Comparison of ENCODE assay signal across 8 cellular contexts in the genomic region with DNA sequence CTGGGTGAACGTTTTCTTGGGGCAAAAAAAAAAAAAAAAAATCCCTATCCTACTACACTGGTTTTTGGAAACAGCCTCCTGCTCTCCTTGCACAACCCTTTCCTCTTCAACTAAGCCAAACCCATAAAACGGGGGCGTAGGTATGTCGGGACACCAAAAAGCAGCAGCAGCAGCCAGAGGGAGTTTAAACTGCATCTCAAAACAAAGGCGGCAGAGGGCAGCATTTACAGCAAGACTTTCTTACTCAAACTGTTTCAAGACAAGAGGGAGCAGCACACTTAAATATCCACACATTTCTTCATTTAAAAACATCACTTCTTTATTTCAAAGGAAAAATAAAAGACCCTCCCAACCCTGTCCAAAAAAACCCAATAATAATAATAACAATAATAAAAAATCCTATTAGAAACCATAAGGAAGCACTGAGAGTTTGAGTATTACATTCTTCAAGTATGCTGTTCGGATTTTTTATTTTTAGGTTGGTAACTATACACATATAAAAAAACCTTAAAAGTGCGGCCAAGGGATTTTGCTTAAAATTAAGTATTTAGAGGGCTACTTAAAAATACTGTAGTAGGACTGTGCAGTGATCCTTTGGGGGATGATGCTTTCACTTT. TPM values are rescaled to one million over a fixed set of nuclear protein-coding genes. Genes with fewer than 3 reads are reported as not detected.
DNase-seq lines count a peak whose midpoint lies in the region; ATAC-seq, FAIRE-seq and TF ChIP-seq lines count a peak whose summit lies in the region.

No MANE protein-coding gene starts in this region.

- CTCF ChIA-PET in activated CD4-positive, alpha-beta memory T cell treated with anti-CD3 and anti-CD28 coated beads, Interleukin-2, amount 10 ng/mL, durations not matched to agents 7 days and 5 days (lab: Charles Lee): interaction anchor here (0.7 to 1.8 kb wide), 5 partner anchors 31 to 288 kb away, joined by 3 to 11 read pairs (median 4); no protein-coding TSS in a partner anchor

- no peak for ATAC-seq in GM19035 (IDR thresholded peaks at IDR 0.05; ENCODE audit: unreplicated experiment)

- DNase-seq in GM12865 (ENCODE audit: low read depth): peak; percentile 75
- DNase-seq in NCI-H526 (lab: John Stamatoyannopoulos, UW): peak; percentile 48 to 72
- DNase-seq in activated CD4-positive, alpha-beta memory T cell treated with anti-CD3 and anti-CD28 coated beads, Interleukin-2, amount 10 ng/mL, durations not matched to agents 7 days and 5 days: peak; percentile 68
- DNase-seq in epidermal melanocyte (ENCODE audit: insufficient read length, low spot score): peak; percentile 32
- DNase-seq in myocyte (ENCODE audit: low read depth): peak; percentile 73
- peak in 37 of 49 donors; percentile 1 to 62 (median 34) for DNase-seq in substantia nigra (lab: John Stamatoyannopoulos, UW)

- H3K4me3 Mint-ChIP-seq in activated CD4-positive, alpha-beta memory T cell treated with anti-CD3 and anti-CD28 coated beads, Interleukin-2, amount 10 ng/mL, durations not matched to agents 7 days and 5 days: no peak overlapping the region

- peak; percentile 87 for FAIRE-seq in A204.1 (lab: Jason Lieb, UNC)

- H3K9me3 Mint-ChIP-seq in activated CD4-positive, alpha-beta memory T cell treated with anti-CD3 and anti-CD28 coated beads, Interleukin-2, amount 10 ng/mL, durations not matched to agents 7 days and 5 days: no peaks in the 10 kb centered on the region

- no peaks in the 10 kb centered on the region for H3K36me3 Mint-ChIP-seq in activated CD4-positive, alpha-beta memory T cell treated with anti-CD3 and anti-CD28 coated beads, Interleukin-2, amount 10 ng/mL, durations not matched to agents 7 days and 5 days (ENCODE audit: low read depth)

- no peaks in the 10 kb centered on the region for H3K4me1 Mint-ChIP-seq in activated CD4-positive, alpha-beta memory T cell treated with anti-CD3 and anti-CD28 coated beads, Interleukin-2, amount 10 ng/mL, durations not matched to agents 7 days and 5 days

- no peak overlapping the region for H3K27ac ChIP-seq in substantia nigra (ENCODE audit: low read depth, low read length, poor library complexity, severe bottlenecking)

- POLR2A ChIA-PET in activated CD4-positive, alpha-beta memory T cell treated with anti-CD3 and anti-CD28 coated beads, Interleukin-2, amount 10 ng/mL, durations not matched to agents 7 days and 5 days (lab: Charles Lee): no interaction called here

- H3K27ac Mint-ChIP-seq in activated CD4-positive, alpha-beta memory T cell treated with anti-CD3 and anti-CD28 coated beads, Interleukin-2, amount 10 ng/mL, durations not matched to agents 7 days and 5 days: no peak overlapping the region

- no peaks in the 10 kb centered on the region for H3K27me3 Mint-ChIP-seq in activated CD4-positive, alpha-beta memory T cell treated with anti-CD3 and anti-CD28 coated beads, Interleukin-2, amount 10 ng/mL, durations not matched to agents 7 days and 5 days

- TF ChIP-seq CTCF in GM12865 (IDR thresholded peaks at IDR 0.05; ENCODE audit: insufficient read depth, low read depth, low read length, missing control alignments): peak; percentile 64

- no peak overlapping the region for H3K4me3 ChIP-seq in GM12865 (ENCODE audit: low read depth, low read length)

RNA-seq across cellular contexts. Expression of a gene that starts 43.9 kb away (rescaled TPM):
- total RNA-seq in activated CD4-positive, alpha-beta memory T cell treated with anti-CD3 and anti-CD28 coated beads, Interleukin-2, amount 10 ng/mL, durations not matched to agents 7 days and 5 days: 10 to 100 TPM; 13.4 to 18.0 TPM
- 37.7 and 44.2 TPM in 2 replicates for total RNA-seq in myocyte
- polyA plus RNA-seq in myocyte (2012): 231 TPM
